ENCODE assay signal across 23 cellular contexts in the genomic region with DNA sequence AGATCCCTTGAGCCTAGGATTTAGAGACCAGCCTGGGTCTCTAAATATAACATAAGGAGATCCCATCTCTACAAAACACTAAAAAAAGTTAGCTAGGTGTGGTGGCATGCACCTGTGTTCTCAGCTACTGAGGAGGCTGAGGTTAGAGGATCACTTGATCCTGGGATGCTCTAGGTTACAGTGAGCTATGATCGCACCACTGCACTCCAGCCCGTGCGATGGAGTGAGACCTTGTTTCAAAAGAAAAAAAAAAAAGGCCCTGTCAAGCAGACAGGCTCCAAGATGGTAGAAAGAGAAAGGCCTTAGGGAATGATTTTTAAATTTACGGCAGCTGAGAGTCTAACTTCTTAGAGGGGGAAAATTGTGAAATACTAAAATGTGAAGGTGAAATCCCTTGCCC. TPM values are rescaled to one million over a fixed set of nuclear protein-coding genes. Genes with fewer than 3 reads are reported as not detected.
DNase-seq lines count a peak whose midpoint lies in the region; ATAC-seq and TF ChIP-seq lines count a peak whose summit lies in the region.
"Had no signal": no experiment of that assay in that cellular context is flagged by ENCODE, and none has a peak within 500 bp of the region (broad histone marks: within the 10 kb centered on the region; RNA-seq: fewer than 3 reads in every experiment).

No MANE protein-coding gene starts in this region.

- dilution Hi-C loops in mammary epithelial cell (cut with HindIII; ENCODE audit: low sequenced_read_pairs), result no loop called here

- in situ Hi-C loops in mammary epithelial cell (cut with MboI; ENCODE audit: low sequenced_read_pairs in 2 of 2), result no loop called here

- peaks cover 14% of the 10 kb centered on the region for H3K4me1 Mint-ChIP-seq in Caco-2 (ENCODE audit: low read depth, unreplicated experiment)
- H3K4me1 Mint-ChIP-seq in activated naive CD8-positive, alpha-beta T cell (ENCODE audit: low read depth), result peaks cover 15% of the 10 kb centered on the region
- H3K4me1 Mint-ChIP-seq in naive thymus-derived CD4-positive, alpha-beta T cell, result peaks cover 0 to 44% (median 0%) of the 10 kb centered on the region in 7 donors

- no peaks in the 10 kb centered on the region for H3K79me2 ChIP-seq in mammary epithelial cell (ENCODE audit: insufficient read depth, low read length)

- H3K27me3 ChIP-seq in mammary epithelial cell (ENCODE audit: insufficient read depth, low read length) (no peaks in the 10 kb centered on the region), breast epithelium (no peaks in the 10 kb centered on the region), Caco-2 (replicated peaks; ENCODE audit: control insufficient read depth, insufficient read depth, low read length) (no peaks in the 10 kb centered on the region), esophagus muscularis mucosa (no peaks in the 10 kb centered on the region)
- no peaks in the 10 kb centered on the region for H3K27me3 ChIP-seq in naive thymus-derived CD4-positive, alpha-beta T cell (ENCODE audit: control insufficient read depth in 2 of 2, insufficient read depth in 2 of 2, low read length in 2 of 2)
- H3K27me3 ChIP-seq: BE2C had no signal

- TF ChIP-seq POLR2A in breast epithelium (IDR thresholded peaks at IDR 0.05), result no peak
- no peak for TF ChIP-seq POLR2A in esophagus muscularis mucosa (IDR thresholded peaks at IDR 0.05; ENCODE audit: low read depth)

- CTCF ChIA-PET in mammary epithelial cell (lab: Charles Lee; ENCODE audit: low non-redundant PET), result no interaction called here
- CTCF ChIA-PET in Caco-2 (lab: Charles Lee), result no interaction called here
- CTCF ChIA-PET in naive thymus-derived CD4-positive, alpha-beta T cell (lab: Charles Lee), result no interaction called here

- H3K27me3 Mint-ChIP-seq in Caco-2 (ENCODE audit: insufficient read depth, unreplicated experiment), result no peaks in the 10 kb centered on the region
- H3K27me3 Mint-ChIP-seq in activated naive CD8-positive, alpha-beta T cell, result no peaks in the 10 kb centered on the region
- no peaks in the 10 kb centered on the region for H3K27me3 Mint-ChIP-seq in naive thymus-derived CD4-positive, alpha-beta T cell

- H3K27ac ChIP-seq in mammary epithelial cell (ENCODE audit: insufficient read depth, low read depth, low read length) (no peak overlapping the region), breast epithelium (no peak overlapping the region), esophagus muscularis mucosa (replicated peaks in 1 of 4) (no peak overlapping the region)
- no peak overlapping the region for H3K27ac ChIP-seq in naive thymus-derived CD4-positive, alpha-beta T cell (ENCODE audit: low read depth, low read length)
- H3K27ac ChIP-seq: lower lobe of right lung had no signal

- no peaks in the 10 kb centered on the region for H3K36me3 Mint-ChIP-seq in Caco-2 (ENCODE audit: insufficient read depth, unreplicated experiment)
- H3K36me3 Mint-ChIP-seq in activated naive CD8-positive, alpha-beta T cell, result no peaks in the 10 kb centered on the region
- no peaks in the 10 kb centered on the region for H3K36me3 Mint-ChIP-seq in naive thymus-derived CD4-positive, alpha-beta T cell

- H3K36me3 ChIP-seq in mammary epithelial cell (ENCODE audit: insufficient read depth, low read length) (no peaks in the 10 kb centered on the region), breast epithelium (no peaks in the 10 kb centered on the region), Caco-2 (ENCODE audit: control insufficient read depth, insufficient read depth, low read length) (no peaks in the 10 kb centered on the region), esophagus muscularis mucosa (no peaks in the 10 kb centered on the region)
- H3K36me3 ChIP-seq in naive thymus-derived CD4-positive, alpha-beta T cell (ENCODE audit: control insufficient read depth in 2 of 3, insufficient read depth in 3 of 3, low read length in 3 of 3), result no peaks in the 10 kb centered on the region
- H3K36me3 ChIP-seq: BE2C, lower lobe of right lung had no signal

- no peak for TF ChIP-seq EP300 in esophagus muscularis mucosa (IDR thresholded peaks at IDR 0.05)

- peak overlapping the region; percentile 76 for H2AFZ ChIP-seq in mammary epithelial cell (ENCODE audit: low read depth, low read length)

- no peaks in the 10 kb centered on the region for H4K20me1 ChIP-seq in mammary epithelial cell (ENCODE audit: insufficient read depth, low read length)

- H3K4me3 Mint-ChIP-seq in Caco-2 (ENCODE audit: unreplicated experiment), result no peak overlapping the region
- no peak overlapping the region for H3K4me3 Mint-ChIP-seq in activated naive CD8-positive, alpha-beta T cell
- H3K4me3 Mint-ChIP-seq in naive thymus-derived CD4-positive, alpha-beta T cell, result no peak overlapping the region
- H3K4me3 Mint-ChIP-seq: T-helper 1 cell treated with Interleukin-12 subunit alpha and Interleukin-12 subunit beta and Interleukin-4 antibody, amounts not matched to agents 30 μg/mL and 1 μg/mL, for 36 hours had no signal

- ATAC-seq in naive thymus-derived CD4-positive, alpha-beta T cell, result no peak
- ATAC-seq in GM19397 (IDR thresholded peaks at IDR 0.05; ENCODE audit: unreplicated experiment), result no peak
- ATAC-seq: lower lobe of right lung had no signal

- intact Hi-C loops in mammary epithelial cell (cut with micrococcal nuclease) (no loop called here), breast epithelium (cut with DNase I; ENCODE audit: low total_unique reads) (no loop called here), Caco-2 (cut with micrococcal nuclease; ENCODE audit: unreplicated experiment) (no loop called here), esophagus muscularis mucosa (cut with DNase I) (no loop called here)
- intact Hi-C loops in naive thymus-derived CD4-positive, alpha-beta T cell (cut with micrococcal nuclease), result no loop called here

- H3K9ac ChIP-seq in mammary epithelial cell (ENCODE audit: insufficient read depth, low read length), result no peak overlapping the region

- H3K9me3 Mint-ChIP-seq in Caco-2 (ENCODE audit: unreplicated experiment), result no peaks in the 10 kb centered on the region
- no peaks in the 10 kb centered on the region for H3K9me3 Mint-ChIP-seq in activated naive CD8-positive, alpha-beta T cell (ENCODE audit: low read depth)
- peaks cover 0 to 4% (median 0%) of the 10 kb centered on the region in 11 donors for H3K9me3 Mint-ChIP-seq in naive thymus-derived CD4-positive, alpha-beta T cell
- H3K9me3 Mint-ChIP-seq: T-helper 1 cell treated with Interleukin-12 subunit alpha and Interleukin-12 subunit beta and Interleukin-4 antibody, amounts not matched to agents 30 μg/mL and 1 μg/mL, for 36 hours had no signal

- H3K4me1 ChIP-seq in mammary epithelial cell (ENCODE audit: insufficient read depth, low read length), result peaks cover 13% of the 10 kb centered on the region
- no peaks in the 10 kb centered on the region for H3K4me1 ChIP-seq in breast epithelium
- peaks cover 4% of the 10 kb centered on the region for H3K4me1 ChIP-seq in Caco-2
- no peaks in the 10 kb centered on the region for H3K4me1 ChIP-seq in naive thymus-derived CD4-positive, alpha-beta T cell (ENCODE audit: control insufficient read depth in 2 of 2, insufficient read depth in 2 of 2, low read length in 2 of 2)
- peaks cover 0 to 4% (median 0%) of the 10 kb centered on the region in 4 donors for H3K4me1 ChIP-seq in esophagus muscularis mucosa
- H3K4me1 ChIP-seq: BE2C had no signal

- no peak for DNase-seq in mammary epithelial cell
- DNase-seq in breast epithelium (ENCODE audit: low spot score in 2 of 2), result no peak
- no peak for DNase-seq in Caco-2
- no peak for DNase-seq in naive thymus-derived CD4-positive, alpha-beta T cell
- no peak for DNase-seq in hypothalamus (lab: John Stamatoyannopoulos, UW)
- DNase-seq in esophagus muscularis mucosa (ENCODE audit: extremely low spot score), result no peak
- DNase-seq: activated CD4-positive, alpha-beta T cell treated with anti-CD3 and anti-CD28 coated beads, Interleukin-2, amount 50 U/mL, for 1 hour; activated CD8-positive, alpha-beta memory T cell treated with anti-CD3 and anti-CD28 coated beads, Interleukin-2, amount 50 U/mL, for 4 hours; activated effector memory CD4-positive, alpha-beta T cell treated with Interleukin-2 at 50 U/mL for 16 hours; BE2C; DND-41; erythroblast; foreskin melanocyte; H7; lower lobe of right lung; NCI-H1048; NCI-H1694 treated with DMSO at 0.1 percent for 48 hours; NCI-H2171 treated with DMSO at 0.1 percent for 48 hours; NCI-H524 treated with DMSO at 0.1 percent for 48 hours; NK-92 treated with Interleukin-12 subunit alpha and Interleukin-12 subunit beta, amount 100 ng/mL, for 24 hours had no signal

- no TSS peak for BruUV-seq in mammary epithelial cell (replicated peaks; lab: Mats Ljungman, UMichigan)
- no TSS peak for BruUV-seq in Caco-2 (replicated peaks; lab: Mats Ljungman, UMichigan)

- TF ChIP-seq CTCF in mammary epithelial cell (conservative IDR thresholded peaks at IDR 0.05 in 1 of 2, IDR thresholded peaks at IDR 0.05 in 1 of 2; ENCODE audit: extremely low read depth in 1 of 2, insufficient read depth in 1 of 2, low read depth in 1 of 2, low read length in 2 of 2) (no peak), breast epithelium (IDR thresholded peaks at IDR 0.05) (no peak), Caco-2 (IDR thresholded peaks at IDR 0.05; ENCODE audit: insufficient read depth in 1 of 2, low read depth in 1 of 2, low read length in 1 of 2, severe bottlenecking in 1 of 2, unreplicated experiment in 1 of 2) (no peak), esophagus muscularis mucosa (IDR thresholded peaks at IDR 0.05) (no peak)

- peak overlapping the region; percentile 0 for H3K27ac Mint-ChIP-seq in Caco-2 (ENCODE audit: unreplicated experiment)
- peak overlapping the region; percentile 65 for H3K27ac Mint-ChIP-seq in activated naive CD8-positive, alpha-beta T cell
- H3K27ac Mint-ChIP-seq in naive thymus-derived CD4-positive, alpha-beta T cell, result peak overlapping the region in 5 of 9 donors; percentile 14 to 79 (median 57)
- H3K27ac Mint-ChIP-seq: T-helper 1 cell treated with Interleukin-12 subunit alpha and Interleukin-12 subunit beta and Interleukin-4 antibody, amounts not matched to agents 30 μg/mL and 1 μg/mL, for 36 hours had no signal

- POLR2A ChIA-PET in Caco-2 (lab: Charles Lee), result interaction anchor here (0.6 to 1.1 kb wide), 2 partner anchors 11 to 22 kb away, joined by 3 to 4 read pairs; no protein-coding TSS in a partner anchor
- POLR2A ChIA-PET in naive thymus-derived CD4-positive, alpha-beta T cell (lab: Charles Lee), result no interaction called here

- WGBS in mammary epithelial cell (ENCODE audit: low coverage, missing lambda C conversion rate), result 100% methylated on average over 4 of the region's 4 CpGs
- WGBS in esophagus muscularis mucosa, result 98% methylated on average over 4 of the region's 4 CpGs

- no peaks in the 10 kb centered on the region for H3K9me3 ChIP-seq in mammary epithelial cell (replicated peaks; ENCODE audit: insufficient read depth, low read length)
- no peaks in the 10 kb centered on the region for H3K9me3 ChIP-seq in breast epithelium
- no peaks in the 10 kb centered on the region for H3K9me3 ChIP-seq in Caco-2
- no peaks in the 10 kb centered on the region for H3K9me3 ChIP-seq in naive thymus-derived CD4-positive, alpha-beta T cell (ENCODE audit: control insufficient read depth in 2 of 3, low read length in 3 of 3)
- H3K9me3 ChIP-seq in esophagus muscularis mucosa, result no peaks in the 10 kb centered on the region
- H3K9me3 ChIP-seq: BE2C, lower lobe of right lung had no signal

- no peak overlapping the region for H3K4me2 ChIP-seq in mammary epithelial cell (ENCODE audit: insufficient read depth, low read depth, low read length)

- no peak overlapping the region for H3K4me3 ChIP-seq in mammary epithelial cell (replicated peaks in 1 of 3; ENCODE audit: insufficient read depth in 1 of 3, low read depth in 2 of 3, low read length in 3 of 3)
- no peak overlapping the region for H3K4me3 ChIP-seq in breast epithelium
- no peak overlapping the region for H3K4me3 ChIP-seq in Caco-2 (ENCODE audit: low read depth, low read length)
- no peak overlapping the region for H3K4me3 ChIP-seq in naive thymus-derived CD4-positive, alpha-beta T cell (ENCODE audit: low read length)
- H3K4me3 ChIP-seq in esophagus muscularis mucosa, result no peak overlapping the region
- H3K4me3 ChIP-seq: lower lobe of right lung had no signal

RNA-seq across cellular contexts. Expression of a gene that starts 22.6 kb away (rescaled TPM):
- total RNA-seq in mammary epithelial cell (10 to 100 TPM; 26.7 to 29.6 TPM), breast epithelium (10 to 100 TPM; 40.6 to 57.1 (median 45.1) TPM), Caco-2 (2022) (96.7 and 97.3 TPM in 2 replicates), esophagus muscularis mucosa (10 to 100 TPM; 25.7 to 51.4 (median 35.8) TPM)
- 15.5 TPM for polyA plus RNA-seq in mammary epithelial cell
- polyA minus RNA-seq in mammary epithelial cell, result 39.6 TPM
- 100 to 1,000 TPM in 1 of 5 experiments, 10 to 100 TPM in 4; 75.0 to 115 (median 89.2) TPM for total RNA-seq in naive thymus-derived CD4-positive, alpha-beta T cell
- polyA plus RNA-seq in naive thymus-derived CD4-positive, alpha-beta T cell, result 10 to 100 TPM; 20.3 to 28.4 TPM

Comparison
In these comparisons a context has a peak if more than half of its experiments do, and no peak if none do; other contexts are left out.
1. H3K27ac Mint-ChIP-seq: peak in every context shown above with its lines; median percentile 65 in activated naive CD8-positive, alpha-beta T cell; 57 in naive thymus-derived CD4-positive, alpha-beta T cell; 0 in Caco-2.